In genomic region chr2:102253140-102253752, GRCh38 we compare ENCODE assay signal across 23 cellular contexts. TPM values are rescaled to one million over a fixed set of nuclear protein-coding genes. Genes with fewer than 3 reads are reported as not detected.
DNase-seq lines count a peak whose midpoint lies in the region; ATAC-seq and TF ChIP-seq lines count a peak whose summit lies in the region.
"Had no signal": no experiment of that assay in that cellular context is flagged by ENCODE, and none has a peak within 500 bp of the region (broad histone marks: within the 10 kb centered on the region; RNA-seq: fewer than 3 reads in every experiment).

No MANE protein-coding gene starts in this region.

- H3K27ac Mint-ChIP-seq in T-helper 1 cell treated with Interleukin-12 subunit alpha and Interleukin-12 subunit beta and Interleukin-4 antibody, amounts not matched to agents 30 μg/mL and 1 μg/mL, for 36 hours, result peak overlapping the region; percentile 79
- H3K27ac Mint-ChIP-seq in activated naive CD8-positive, alpha-beta T cell treated with anti-CD3 and anti-CD28 coated beads, Interleukin-2, amount 10 ng/mL, durations not matched to agents 7 days and 5 days, result peak overlapping the region; percentile 62
- H3K27ac Mint-ChIP-seq in natural killer cell (peak overlapping the region; percentile 45 to 72), WTC11 (no peak overlapping the region)
- H3K27ac Mint-ChIP-seq: CD14-positive monocyte, H9 had no signal

- intact Hi-C loops in natural killer cell (cut with micrococcal nuclease), result loop anchor here (5.0 kb wide), 2 partner anchors 116 to 189 kb away; no protein-coding TSS in a partner anchor

- DNase-seq in activated CD8-positive, alpha-beta memory T cell treated with anti-CD3 and anti-CD28 coated beads for 24 hours, result peak; percentile 58
- no peak for DNase-seq in activated CD8-positive, alpha-beta memory T cell treated with anti-CD3 and anti-CD28 coated beads, Interleukin-2, amount 50 U/mL, for 4 hours
- no peak for DNase-seq in activated naive CD8-positive, alpha-beta T cell treated with anti-CD3 and anti-CD28 coated beads, Interleukin-2, amount 10 ng/mL, durations not matched to agents 7 days and 5 days
- DNase-seq in natural killer cell (no peak), WTC11 (ENCODE audit: low spot score) (no peak), EL (no peak)
- DNase-seq: ACHN; amygdala; central memory CD4-positive, alpha-beta T cell; esophagus squamous epithelium; H9; MG63; NCI-H1436 treated with DMSO at 0.1 percent for 48 hours; NCI-H2171; NCI-H526 treated with DMSO at 0.1 percent for 48 hours; SHP77 treated with DMSO at 0.1 percent for 48 hours; spleen; testis had no signal

- H3K4me3 Mint-ChIP-seq in T-helper 1 cell treated with Interleukin-12 subunit alpha and Interleukin-12 subunit beta and Interleukin-4 antibody, amounts not matched to agents 30 μg/mL and 1 μg/mL, for 36 hours, result peak overlapping the region; percentile 44
- peak overlapping the region; percentile 25 for H3K4me3 Mint-ChIP-seq in activated naive CD8-positive, alpha-beta T cell treated with anti-CD3 and anti-CD28 coated beads, Interleukin-2, amount 10 ng/mL, durations not matched to agents 7 days and 5 days
- peak overlapping the region; percentile 41 for H3K4me3 Mint-ChIP-seq in natural killer cell
- H3K4me3 Mint-ChIP-seq in WTC11, result no peak overlapping the region
- H3K4me3 Mint-ChIP-seq: H9 had no signal

- H3K4me1 Mint-ChIP-seq in T-helper 1 cell treated with Interleukin-12 subunit alpha and Interleukin-12 subunit beta and Interleukin-4 antibody, amounts not matched to agents 30 μg/mL and 1 μg/mL, for 36 hours (ENCODE audit: low read depth), result peaks cover 61% of the 10 kb centered on the region
- H3K4me1 Mint-ChIP-seq in activated naive CD8-positive, alpha-beta T cell treated with anti-CD3 and anti-CD28 coated beads, Interleukin-2, amount 10 ng/mL, durations not matched to agents 7 days and 5 days, result peaks cover 48% of the 10 kb centered on the region
- H3K4me1 Mint-ChIP-seq in natural killer cell (peaks cover 50 to 55% of the 10 kb centered on the region in 2 donors), WTC11 (peaks cover 3% of the 10 kb centered on the region; the same call in 1 of the 2 replicates)

- no peaks in the 10 kb centered on the region for H3K27me3 Mint-ChIP-seq in T-helper 1 cell treated with Interleukin-12 subunit alpha and Interleukin-12 subunit beta and Interleukin-4 antibody, amounts not matched to agents 30 μg/mL and 1 μg/mL, for 36 hours (ENCODE audit: low read depth)
- peaks cover 3% of the 10 kb centered on the region for H3K27me3 Mint-ChIP-seq in activated naive CD8-positive, alpha-beta T cell treated with anti-CD3 and anti-CD28 coated beads, Interleukin-2, amount 10 ng/mL, durations not matched to agents 7 days and 5 days
- H3K27me3 Mint-ChIP-seq in natural killer cell (ENCODE audit: low read depth in 2 of 2) (peaks cover 0 to 6% of the 10 kb centered on the region in 2 donors), WTC11 (ENCODE audit: low read depth) (peaks cover 37% of the 10 kb centered on the region)

- TF ChIP-seq CTCF in natural killer cell (IDR thresholded peaks at IDR 0.05) (no peak), WTC11 (IDR thresholded peaks at IDR 0.05) (no peak)

- CTCF ChIA-PET in WTC11 (lab: Charles Lee), result no interaction called here

- ATAC-seq in activated naive CD8-positive, alpha-beta T cell treated with anti-CD3 and anti-CD28 coated beads, Interleukin-2, amount 10 ng/mL, durations not matched to agents 7 days and 5 days (ENCODE audit: low read depth), result peak; percentile 18
- ATAC-seq in natural killer cell, result peak; percentile 47 to 51 (median 47)
- no peak for ATAC-seq in WTC11
- no peak for ATAC-seq in GM18517 (IDR thresholded peaks at IDR 0.05; ENCODE audit: unreplicated experiment)
- ATAC-seq: HepG2 had no signal

- peaks cover 3% of the 10 kb centered on the region for H3K9me3 Mint-ChIP-seq in T-helper 1 cell treated with Interleukin-12 subunit alpha and Interleukin-12 subunit beta and Interleukin-4 antibody, amounts not matched to agents 30 μg/mL and 1 μg/mL, for 36 hours
- peaks cover 5% of the 10 kb centered on the region for H3K9me3 Mint-ChIP-seq in activated naive CD8-positive, alpha-beta T cell treated with anti-CD3 and anti-CD28 coated beads, Interleukin-2, amount 10 ng/mL, durations not matched to agents 7 days and 5 days
- H3K9me3 Mint-ChIP-seq in natural killer cell, result no peaks in the 10 kb centered on the region
- no peaks in the 10 kb centered on the region for H3K9me3 Mint-ChIP-seq in WTC11
- H3K9me3 Mint-ChIP-seq: H9 had no signal

- POLR2A ChIA-PET in activated naive CD8-positive, alpha-beta T cell treated with anti-CD3 and anti-CD28 coated beads, Interleukin-2, amount 10 ng/mL, durations not matched to agents 7 days and 5 days (lab: Charles Lee), result no interaction called here
- POLR2A ChIA-PET in WTC11 (lab: Charles Lee), result no interaction called here

- H3K36me3 Mint-ChIP-seq in T-helper 1 cell treated with Interleukin-12 subunit alpha and Interleukin-12 subunit beta and Interleukin-4 antibody, amounts not matched to agents 30 μg/mL and 1 μg/mL, for 36 hours (ENCODE audit: low read depth), result peaks cover 11% of the 10 kb centered on the region
- H3K36me3 Mint-ChIP-seq in activated naive CD8-positive, alpha-beta T cell treated with anti-CD3 and anti-CD28 coated beads, Interleukin-2, amount 10 ng/mL, durations not matched to agents 7 days and 5 days, result peaks cover 26% of the 10 kb centered on the region
- H3K36me3 Mint-ChIP-seq in natural killer cell, result no peaks in the 10 kb centered on the region
- H3K36me3 Mint-ChIP-seq in WTC11, result no peaks in the 10 kb centered on the region

TF ChIP-seq in WTC11, 78 proteins besides CTCF, POLR2A, EP300 and RAD21:
- TF ChIP-seq MYBL2 (CRISPR knock-in tag; IDR thresholded peaks at IDR 0.05), result no peak
- no peak for TF ChIP-seq EMX1 (CRISPR knock-in tag; IDR thresholded peaks at IDR 0.05)
- no peak for TF ChIP-seq JAZF1 (CRISPR knock-in tag; IDR thresholded peaks at IDR 0.05)
TF ChIP-seq in WTC11: peak in this region for 0.

RNA-seq across cellular contexts. Expression of gene IL1RL1, which starts 58.1 kb away (rescaled TPM):
- total RNA-seq in activated naive CD8-positive, alpha-beta T cell treated with anti-CD3 and anti-CD28 coated beads, Interleukin-2, amount 10 ng/mL, durations not matched to agents 7 days and 5 days, result not detected
- 10 to 100 TPM in 1 of 3 donors, 1 to 10 TPM in 1, under 1 TPM in 1; 0.49 to 68.1 (median 2.2) TPM for total RNA-seq in natural killer cell
- 0.05 TPM in 1 of 3 replicates, not detected in the others for total RNA-seq in WTC11 (2021)
- total RNA-seq: H9, OCI-LY7 had no signal

Comparison
In these comparisons a context has a peak if more than half of its experiments do, and no peak if none do; other contexts are left out.
1. ATAC-seq: peak in activated naive CD8-positive, alpha-beta T cell treated with anti-CD3 and anti-CD28 coated beads, Interleukin-2, amount 10 ng/mL, durations not matched to agents 7 days and 5 days (single experiment) and natural killer cell (3 of 3); none in WTC11 (single experiment) and GM18517 (single experiment).